ENCODE assay signal across 19 cellular contexts in the genomic region with DNA sequence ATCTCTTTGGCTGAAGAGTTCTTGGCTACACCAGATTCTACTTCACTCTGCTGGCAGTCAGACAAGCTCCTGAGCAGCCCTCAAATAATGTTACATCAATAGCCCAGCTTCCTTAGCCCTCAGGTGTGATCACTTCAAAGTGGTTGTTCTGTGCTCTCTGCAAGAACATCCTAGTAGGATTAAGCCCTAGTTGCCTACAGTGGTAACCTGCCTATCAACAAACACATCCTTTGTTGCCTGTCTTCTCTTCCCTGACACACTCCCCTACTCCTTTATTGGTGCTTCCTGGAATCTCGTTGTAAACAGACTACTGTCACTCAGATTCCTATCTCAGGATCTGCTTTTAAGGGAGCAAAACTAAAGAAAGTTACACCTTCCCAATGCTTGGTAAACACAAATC. TPM values are rescaled to one million over a fixed set of nuclear protein-coding genes. Genes with fewer than 3 reads are reported as not detected.
DNase-seq lines count a peak whose midpoint lies in the region; ATAC-seq and TF ChIP-seq lines count a peak whose summit lies in the region.
"Had no signal": no experiment of that assay in that cellular context is flagged by ENCODE, and none has a peak within 500 bp of the region (broad histone marks: within the 10 kb centered on the region; RNA-seq: fewer than 3 reads in every experiment).

No MANE protein-coding gene starts in this region.

- no peak overlapping the region for H4K12ac ChIP-seq in trophoblast cell (ENCODE audit: low read depth, low read length)

- H2AFZ ChIP-seq in GM23338 (no peak overlapping the region; the same call in 1 of the 2 replicates), OCI-LY3 (ENCODE audit: low read depth, low read length) (no peak overlapping the region), trophoblast cell (ENCODE audit: insufficient read depth, low read length, poor library complexity) (no peak overlapping the region)

- CTCF ChIA-PET in Caco-2 (lab: Charles Lee), result interaction anchor here (0.5 kb wide), 1 partner anchor 88 kb away, joined by 3 read pairs; no protein-coding TSS in a partner anchor

- POLR2A ChIA-PET in Caco-2 (lab: Charles Lee), result no interaction called here

- 0 out of 2 replicates have a peak, but pooled peaks cover 3% of the 10 kb centered on the region for H3K9me3 ChIP-seq in Caco-2
- H3K9me3 ChIP-seq in OCI-LY3 (ENCODE audit: insufficient read depth, low read length), result no peaks in the 10 kb centered on the region
- no peaks in the 10 kb centered on the region for H3K9me3 ChIP-seq in MG63
- H3K9me3 ChIP-seq in trophoblast cell (ENCODE audit: insufficient read depth, low read depth, low read length), result peaks cover 1% of the 10 kb centered on the region
- H3K9me3 ChIP-seq: SJSA1 had no signal

- no peak overlapping the region for H2BK12ac ChIP-seq in trophoblast cell (ENCODE audit: low read length)

- H3K9ac ChIP-seq in OCI-LY3 (ENCODE audit: low read length), result no peak overlapping the region
- H3K9ac ChIP-seq in trophoblast cell (ENCODE audit: low read length), result no peak overlapping the region

- H4K8ac ChIP-seq in trophoblast cell (ENCODE audit: low read depth, low read length), result no peak overlapping the region

- peaks cover 3% of the 10 kb centered on the region for H3K9me2 ChIP-seq in GM23338 (ENCODE audit: insufficient read depth)

- ATAC-seq in GM23338 (peak; percentile 26; the same call in 1 of the 3 replicates), HG02938 (IDR thresholded peaks at IDR 0.05; ENCODE audit: unreplicated experiment) (no peak)
- no peak for ATAC-seq in stimulated activated memory B cell treated with anti-CD40 and anti-IgM and Interleukin-4, amounts not matched to agents 10 μg/mL and 1 μg/mL and 100 μg/mL, for 72 hours
- ATAC-seq: HCT116, Panc1 had no signal

- no peak overlapping the region for H3K18ac ChIP-seq in trophoblast cell (ENCODE audit: low read length)

- no peak for DNase-seq in Caco-2
- no peak for DNase-seq in GM23338 (ENCODE audit: low spot score)
- no peak for DNase-seq in MG63
- no peak for DNase-seq in trophoblast cell
- DNase-seq: AML-193; CD4-positive, CD25-positive, alpha-beta regulatory T cell; COR-L47; EL; KG1; NCI-H1092; NCI-H2081; NCI-H510A had no signal

- H3K27ac Mint-ChIP-seq in Caco-2 (ENCODE audit: unreplicated experiment) (peak overlapping the region; percentile 78), GM23338 (no peak overlapping the region)
- H3K27ac Mint-ChIP-seq in stimulated activated memory B cell treated with anti-CD40 and anti-IgM and Interleukin-4, amounts not matched to agents 10 μg/mL and 1 μg/mL and 100 μg/mL, for 72 hours, result peak overlapping the region; percentile 11
- H3K27ac Mint-ChIP-seq: CD4-positive, CD25-positive, alpha-beta regulatory T cell; T-helper 1 cell treated with Interleukin-12 subunit alpha and Interleukin-12 subunit beta and Interleukin-4 antibody, amounts not matched to agents 30 μg/mL and 1 μg/mL, for 36 hours had no signal

- H2BK120ac ChIP-seq in trophoblast cell (ENCODE audit: insufficient read depth, low read length, poor library complexity), result no peak overlapping the region

- H3K4me3 Mint-ChIP-seq in Caco-2 (ENCODE audit: unreplicated experiment) (no peak overlapping the region), GM23338 (no peak overlapping the region)
- H3K4me3 Mint-ChIP-seq in stimulated activated memory B cell treated with anti-CD40 and anti-IgM and Interleukin-4, amounts not matched to agents 10 μg/mL and 1 μg/mL and 100 μg/mL, for 72 hours, result no peak overlapping the region
- H3K4me3 Mint-ChIP-seq: CD4-positive, CD25-positive, alpha-beta regulatory T cell; T-helper 1 cell treated with Interleukin-12 subunit alpha and Interleukin-12 subunit beta and Interleukin-4 antibody, amounts not matched to agents 30 μg/mL and 1 μg/mL, for 36 hours had no signal

- H3K4me1 Mint-ChIP-seq in Caco-2 (ENCODE audit: low read depth, unreplicated experiment), result peaks cover 23% of the 10 kb centered on the region
- H3K4me1 Mint-ChIP-seq in GM23338, result no peaks in the 10 kb centered on the region
- H3K4me1 Mint-ChIP-seq in stimulated activated memory B cell treated with anti-CD40 and anti-IgM and Interleukin-4, amounts not matched to agents 10 μg/mL and 1 μg/mL and 100 μg/mL, for 72 hours, result peaks cover 33% of the 10 kb centered on the region
- H3K4me1 Mint-ChIP-seq: CD4-positive, CD25-positive, alpha-beta regulatory T cell had no signal

- no peaks in the 10 kb centered on the region for H3K27me3 Mint-ChIP-seq in Caco-2 (ENCODE audit: insufficient read depth, unreplicated experiment)
- peaks cover 1% of the 10 kb centered on the region for H3K27me3 Mint-ChIP-seq in GM23338 (ENCODE audit: insufficient read depth, low read depth, poor library complexity)
- H3K27me3 Mint-ChIP-seq in stimulated activated memory B cell treated with anti-CD40 and anti-IgM and Interleukin-4, amounts not matched to agents 10 μg/mL and 1 μg/mL and 100 μg/mL, for 72 hours, result no peaks in the 10 kb centered on the region

- H3K4me2 ChIP-seq in GM23338 (no peak overlapping the region), OCI-LY3 (ENCODE audit: low read length) (peak overlapping the region; percentile 68), trophoblast cell (ENCODE audit: low read length) (no peak overlapping the region)

- no peak overlapping the region for H3K23ac ChIP-seq in trophoblast cell (ENCODE audit: low read length)

- intact Hi-C loops in Caco-2 (cut with micrococcal nuclease; ENCODE audit: unreplicated experiment), result no loop called here

- no peak overlapping the region for H3K4me3 ChIP-seq in Caco-2 (ENCODE audit: low read depth, low read length)
- H3K4me3 ChIP-seq in GM23338, result no peak overlapping the region
- H3K4me3 ChIP-seq in OCI-LY3 (ENCODE audit: low read length), result no peak overlapping the region
- H3K4me3 ChIP-seq in MG63, result no peak overlapping the region
- H3K4me3 ChIP-seq in trophoblast cell (ENCODE audit: low read depth, low read length), result no peak overlapping the region
- H3K4me3 ChIP-seq: SJSA1 had no signal

- no peak overlapping the region for H2AK5ac ChIP-seq in trophoblast cell (ENCODE audit: low read length)

- no peak for TF ChIP-seq CTCF in Caco-2 (IDR thresholded peaks at IDR 0.05; ENCODE audit: insufficient read depth in 1 of 2, low read depth in 1 of 2, low read length in 1 of 2, severe bottlenecking in 1 of 2, unreplicated experiment in 1 of 2)
- no peak for TF ChIP-seq CTCF in GM23338 (conservative IDR thresholded peaks at IDR 0.05; ENCODE audit: low read depth in 2 of 2)
- TF ChIP-seq CTCF in OCI-LY3 (IDR thresholded peaks at IDR 0.05; ENCODE audit: low read depth, low read length), result no peak

- no peak overlapping the region for H3K27ac ChIP-seq in GM23338 (ENCODE audit: low read depth)
- no peak overlapping the region for H3K27ac ChIP-seq in OCI-LY3 (ENCODE audit: low read length)
- no peak overlapping the region for H3K27ac ChIP-seq in trophoblast cell (ENCODE audit: low read depth, low read length)
- H3K27ac ChIP-seq: SJSA1 had no signal

- H3K9me3 Mint-ChIP-seq in Caco-2 (ENCODE audit: unreplicated experiment), result peaks cover 20% of the 10 kb centered on the region
- no peaks in the 10 kb centered on the region for H3K9me3 Mint-ChIP-seq in GM23338
- no peaks in the 10 kb centered on the region for H3K9me3 Mint-ChIP-seq in stimulated activated memory B cell treated with anti-CD40 and anti-IgM and Interleukin-4, amounts not matched to agents 10 μg/mL and 1 μg/mL and 100 μg/mL, for 72 hours
- H3K9me3 Mint-ChIP-seq: T-helper 1 cell treated with Interleukin-12 subunit alpha and Interleukin-12 subunit beta and Interleukin-4 antibody, amounts not matched to agents 30 μg/mL and 1 μg/mL, for 36 hours had no signal

- no TSS peak for BruUV-seq in Caco-2 (replicated peaks; lab: Mats Ljungman, UMichigan)

- no peak overlapping the region for H4K91ac ChIP-seq in trophoblast cell (ENCODE audit: low read depth, low read length)

- H3K4me1 ChIP-seq in Caco-2, result peaks cover 27% of the 10 kb centered on the region
- no peaks in the 10 kb centered on the region for H3K4me1 ChIP-seq in GM23338 (ENCODE audit: insufficient read depth)
- H3K4me1 ChIP-seq in OCI-LY3 (ENCODE audit: low read length), result peaks cover 37% of the 10 kb centered on the region
- peaks cover 0 to 3% of the 10 kb centered on the region in 2 experiments for H3K4me1 ChIP-seq in trophoblast cell (ENCODE audit: control insufficient read depth in 1 of 2, insufficient read depth in 2 of 2, low read length in 2 of 2)
- H3K4me1 ChIP-seq: SJSA1 had no signal

- no CpG with 5 or more reads among the region's 1 CpG for WGBS in trophoblast cell (ENCODE audit: extremely low coverage, insufficient coverage, insufficient read length)

- H3K27me3 ChIP-seq in Caco-2 (replicated peaks; ENCODE audit: control insufficient read depth, insufficient read depth, low read length) (no peaks in the 10 kb centered on the region), GM23338 (ENCODE audit: insufficient read depth) (no peaks in the 10 kb centered on the region), OCI-LY3 (ENCODE audit: low read depth, low read length) (peaks cover 22% of the 10 kb centered on the region; the same call in 1 of the 2 replicates), MG63 (no peaks in the 10 kb centered on the region; the same call in 1 of the 2 replicates), trophoblast cell (ENCODE audit: insufficient read depth, low read length) (no peaks in the 10 kb centered on the region)
- H3K27me3 ChIP-seq: SJSA1 had no signal

- no peaks in the 10 kb centered on the region for H3K79me1 ChIP-seq in trophoblast cell (ENCODE audit: low read length)

- no peaks in the 10 kb centered on the region for H3F3A ChIP-seq in GM23338 (replicated peaks; ENCODE audit: low read depth)

- no peak overlapping the region for H2BK5ac ChIP-seq in trophoblast cell (ENCODE audit: low read depth, low read length, poor library complexity)

- H4K20me1 ChIP-seq in GM23338 (replicated peaks; ENCODE audit: insufficient read depth) (no peaks in the 10 kb centered on the region), OCI-LY3 (ENCODE audit: insufficient read depth, low read length) (no peaks in the 10 kb centered on the region)

- no peak overlapping the region for H3K4ac ChIP-seq in trophoblast cell (ENCODE audit: low read depth, low read length)

- no peak overlapping the region for H3K14ac ChIP-seq in trophoblast cell (ENCODE audit: low read length)

- H3K36me3 ChIP-seq in Caco-2 (ENCODE audit: control insufficient read depth, insufficient read depth, low read length) (no peaks in the 10 kb centered on the region), GM23338 (ENCODE audit: insufficient read depth) (no peaks in the 10 kb centered on the region), OCI-LY3 (replicated peaks; ENCODE audit: low read depth, low read length) (no peaks in the 10 kb centered on the region), MG63 (no peaks in the 10 kb centered on the region), trophoblast cell (ENCODE audit: control insufficient read depth in 1 of 2, insufficient read depth in 2 of 2, low read length in 2 of 2) (no peaks in the 10 kb centered on the region)
- H3K36me3 ChIP-seq: SJSA1 had no signal

- H3K36me3 Mint-ChIP-seq in Caco-2 (ENCODE audit: insufficient read depth, unreplicated experiment) (peaks cover 18% of the 10 kb centered on the region), GM23338 (ENCODE audit: low read depth) (no peaks in the 10 kb centered on the region)
- H3K36me3 Mint-ChIP-seq in stimulated activated memory B cell treated with anti-CD40 and anti-IgM and Interleukin-4, amounts not matched to agents 10 μg/mL and 1 μg/mL and 100 μg/mL, for 72 hours, result no peaks in the 10 kb centered on the region
- H3K36me3 Mint-ChIP-seq: CD4-positive, CD25-positive, alpha-beta regulatory T cell had no signal

- H3K79me2 ChIP-seq in GM23338 (replicated peaks; ENCODE audit: insufficient read depth) (no peaks in the 10 kb centered on the region), OCI-LY3 (ENCODE audit: low read length) (no peaks in the 10 kb centered on the region), trophoblast cell (ENCODE audit: control insufficient read depth, insufficient read depth, low read length, poor library complexity) (no peaks in the 10 kb centered on the region)

RNA-seq across cellular contexts. Expression of gene TASP1, which starts 45.1 kb away (rescaled TPM):
- total RNA-seq in Caco-2 (2022), result 22.7 and 27.4 TPM in 2 replicates
- total RNA-seq in GM23338 (2014; rRNA removed; shearing (Covaris generic)), result 8.0 and 9.8 TPM in 2 replicates
- polyA plus RNA-seq in GM23338 (2016; fragmentation: Nextera tagmentation; extraction: Ambion mirVana), result 7.9 and 9.7 TPM in 2 replicates
- 7.6 and 8.3 TPM in 2 replicates for total RNA-seq in MG63 (2014; rRNA removed; shearing (Covaris generic); ENCODE audit: low replicate concordance)
- 4.5 and 4.8 TPM in 2 replicates for polyA plus RNA-seq in trophoblast cell (2013)
